Comparison of ENCODE assay signal across 1 cellular context in the genomic region with DNA sequence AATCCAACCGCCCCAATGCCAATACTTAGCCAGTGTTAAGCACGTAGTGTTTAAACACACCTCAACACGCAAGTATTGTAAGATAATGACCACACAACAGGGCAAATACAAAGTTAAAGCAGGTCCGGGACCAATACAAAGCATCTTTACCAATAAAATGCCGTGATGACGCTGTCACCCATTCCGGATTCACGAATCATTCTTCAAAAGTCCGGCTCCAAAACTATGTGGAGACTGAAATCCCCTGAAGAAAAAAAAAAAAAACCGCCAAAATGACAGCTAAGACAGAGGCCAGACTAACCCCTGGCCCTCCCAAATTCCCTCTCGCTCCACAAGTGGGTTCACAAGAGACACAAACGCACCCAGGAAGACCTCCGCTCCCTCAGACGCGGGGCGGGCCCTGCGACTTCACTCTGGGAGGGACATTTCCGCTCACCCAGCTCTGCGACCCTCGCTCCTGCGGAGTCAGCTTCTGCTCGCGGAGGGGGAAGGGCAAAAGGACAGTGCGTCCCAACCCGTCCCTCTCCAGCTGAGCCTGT.
TF ChIP-seq lines count a peak whose summit lies in the region.

No MANE protein-coding gene starts in this region.

TF ChIP-seq in HepG2, 621 proteins besides CTCF, POLR2A, EP300 and RAD21 (continues in another document):
- TF ChIP-seq, protein P1, sequence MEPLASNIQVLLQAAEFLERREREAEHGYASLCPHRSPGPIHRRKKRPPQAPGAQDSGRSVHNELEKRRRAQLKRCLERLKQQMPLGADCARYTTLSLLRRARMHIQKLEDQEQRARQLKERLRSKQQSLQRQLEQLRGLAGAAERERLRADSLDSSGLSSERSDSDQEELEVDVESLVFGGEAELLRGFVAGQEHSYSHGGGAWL (CRISPR knock-in tag; IDR thresholded peaks at IDR 0.05), result no peak; the same call in 1 of the 2 replicates
- TF ChIP-seq ZNF18 (CRISPR knock-in tag; IDR thresholded peaks at IDR 0.05; ENCODE audit: insufficient replicate concordance) (peak; percentile 14), AKNA (CRISPR knock-in tag; IDR thresholded peaks at IDR 0.05; ENCODE audit: borderline replicate concordance) (no peak), ZXDC (CRISPR knock-in tag; IDR thresholded peaks at IDR 0.05) (no peak), ZNF891 (CRISPR knock-in tag; IDR thresholded peaks at IDR 0.05) (0 out of 2 replicates have a peak, but pooled peaks have one; percentile 7), KAT7 (CRISPR knock-in tag; IDR thresholded peaks at IDR 0.05; ENCODE audit: borderline replicate concordance) (0 out of 2 replicates have a peak, but pooled peaks have one; percentile 52), HNRNPLL (IDR thresholded peaks at IDR 0.05; ENCODE audit: low read depth, low read length, poor library complexity, severe bottlenecking) (no peak), HMGXB4 (CRISPR knock-in tag; IDR thresholded peaks at IDR 0.05; ENCODE audit: borderline replicate concordance in 1 of 2, low read depth in 1 of 2) (no peak; a peak in 1 of 4 replicates), RAD51 (IDR thresholded peaks at IDR 0.05; ENCODE audit: borderline replicate concordance) (no peak), RXRA (CRISPR knock-in tag; IDR thresholded peaks at IDR 0.05) (peak; percentile 24; the same call in 1 of the 2 replicates), ZBTB10 (CRISPR knock-in tag; IDR thresholded peaks at IDR 0.05; ENCODE audit: borderline replicate concordance) (no peak), KDM5A (IDR thresholded peaks at IDR 0.05; ENCODE audit: borderline replicate concordance, low read length) (peak; percentile 77), ZNF460 (CRISPR knock-in tag; IDR thresholded peaks at IDR 0.05; ENCODE audit: borderline replicate concordance) (no peak), ZNF747 (CRISPR knock-in tag; IDR thresholded peaks at IDR 0.05; ENCODE audit: borderline replicate concordance) (no peak), ZNF644 (CRISPR knock-in tag; IDR thresholded peaks at IDR 0.05; ENCODE audit: low read depth) (no peak), ZBTB7B (CRISPR knock-in tag; IDR thresholded peaks at IDR 0.05) (peak; percentile 26; the same call in 1 of the 2 replicates), ATF3 (CRISPR knock-in tag; IDR thresholded peaks at IDR 0.05) (peak; percentile 54; the same call in 1 of the 2 replicates), ZNF224 (CRISPR knock-in tag; IDR thresholded peaks at IDR 0.05) (no peak), KDM5B (CRISPR knock-in tag; IDR thresholded peaks at IDR 0.05; ENCODE audit: borderline replicate concordance) (0 out of 2 replicates have a peak, but pooled peaks have one; percentile 45), MXI1 (IDR thresholded peaks at IDR 0.05; ENCODE audit: borderline replicate concordance, low read depth, low read length) (no peak), REL (CRISPR knock-in tag; conservative IDR thresholded peaks at IDR 0.05) (peak; percentile 63; the same call in 1 of the 2 replicates)
- TF ChIP-seq, protein P2, sequence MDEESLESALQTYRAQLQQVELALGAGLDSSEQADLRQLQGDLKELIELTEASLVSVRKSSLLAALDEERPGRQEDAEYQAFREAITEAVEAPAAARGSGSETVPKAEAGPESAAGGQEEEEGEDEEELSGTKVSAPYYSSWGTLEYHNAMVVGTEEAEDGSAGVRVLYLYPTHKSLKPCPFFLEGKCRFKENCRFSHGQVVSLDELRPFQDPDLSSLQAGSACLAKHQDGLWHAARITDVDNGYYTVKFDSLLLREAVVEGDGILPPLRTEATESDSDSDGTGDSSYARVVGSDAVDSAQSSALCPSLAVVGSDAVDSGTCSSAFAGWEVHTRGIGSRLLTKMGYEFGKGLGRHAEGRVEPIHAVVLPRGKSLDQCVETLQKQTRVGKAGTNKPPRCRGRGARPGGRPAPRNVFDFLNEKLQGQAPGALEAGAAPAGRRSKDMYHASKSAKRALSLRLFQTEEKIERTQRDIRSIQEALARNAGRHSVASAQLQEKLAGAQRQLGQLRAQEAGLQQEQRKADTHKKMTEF (CRISPR knock-in tag; IDR thresholded peaks at IDR 0.05), result no peak
- TF ChIP-seq, protein P3, sequence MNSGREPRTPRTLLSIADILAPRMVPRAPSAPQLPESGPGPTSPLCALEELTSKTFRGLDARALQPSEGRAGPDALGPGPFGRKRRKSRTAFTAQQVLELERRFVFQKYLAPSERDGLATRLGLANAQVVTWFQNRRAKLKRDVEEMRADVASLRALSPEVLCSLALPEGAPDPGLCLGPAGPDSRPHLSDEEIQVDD (CRISPR knock-in tag; IDR thresholded peaks at IDR 0.05; ENCODE audit: borderline replicate concordance), result no peak
- TF ChIP-seq, protein P4, sequence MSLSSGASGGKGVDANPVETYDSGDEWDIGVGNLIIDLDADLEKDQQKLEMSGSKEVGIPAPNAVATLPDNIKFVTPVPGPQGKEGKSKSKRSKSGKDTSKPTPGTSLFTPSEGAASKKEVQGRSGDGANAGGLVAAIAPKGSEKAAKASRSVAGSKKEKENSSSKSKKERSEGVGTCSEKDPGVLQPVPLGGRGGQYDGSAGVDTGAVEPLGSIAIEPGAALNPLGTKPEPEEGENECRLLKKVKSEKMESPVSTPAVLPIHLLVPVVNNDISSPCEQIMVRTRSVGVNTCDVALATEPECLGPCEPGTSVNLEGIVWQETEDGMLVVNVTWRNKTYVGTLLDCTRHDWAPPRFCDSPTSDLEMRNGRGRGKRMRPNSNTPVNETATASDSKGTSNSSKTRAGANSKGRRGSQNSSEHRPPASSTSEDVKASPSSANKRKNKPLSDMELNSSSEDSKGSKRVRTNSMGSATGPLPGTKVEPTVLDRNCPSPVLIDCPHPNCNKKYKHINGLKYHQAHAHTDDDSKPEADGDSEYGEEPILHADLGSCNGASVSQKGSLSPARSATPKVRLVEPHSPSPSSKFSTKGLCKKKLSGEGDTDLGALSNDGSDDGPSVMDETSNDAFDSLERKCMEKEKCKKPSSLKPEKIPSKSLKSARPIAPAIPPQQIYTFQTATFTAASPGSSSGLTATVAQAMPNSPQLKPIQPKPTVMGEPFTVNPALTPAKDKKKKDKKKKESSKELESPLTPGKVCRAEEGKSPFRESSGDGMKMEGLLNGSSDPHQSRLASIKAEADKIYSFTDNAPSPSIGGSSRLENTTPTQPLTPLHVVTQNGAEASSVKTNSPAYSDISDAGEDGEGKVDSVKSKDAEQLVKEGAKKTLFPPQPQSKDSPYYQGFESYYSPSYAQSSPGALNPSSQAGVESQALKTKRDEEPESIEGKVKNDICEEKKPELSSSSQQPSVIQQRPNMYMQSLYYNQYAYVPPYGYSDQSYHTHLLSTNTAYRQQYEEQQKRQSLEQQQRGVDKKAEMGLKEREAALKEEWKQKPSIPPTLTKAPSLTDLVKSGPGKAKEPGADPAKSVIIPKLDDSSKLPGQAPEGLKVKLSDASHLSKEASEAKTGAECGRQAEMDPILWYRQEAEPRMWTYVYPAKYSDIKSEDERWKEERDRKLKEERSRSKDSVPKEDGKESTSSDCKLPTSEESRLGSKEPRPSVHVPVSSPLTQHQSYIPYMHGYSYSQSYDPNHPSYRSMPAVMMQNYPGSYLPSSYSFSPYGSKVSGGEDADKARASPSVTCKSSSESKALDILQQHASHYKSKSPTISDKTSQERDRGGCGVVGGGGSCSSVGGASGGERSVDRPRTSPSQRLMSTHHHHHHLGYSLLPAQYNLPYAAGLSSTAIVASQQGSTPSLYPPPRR (CRISPR knock-in tag; IDR thresholded peaks at IDR 0.05; ENCODE audit: borderline replicate concordance), result no peak
